In genomic region chr9:137621131-137621757, GRCh38 we compare ENCODE assay signal across 9 cellular contexts. TPM values are rescaled to one million over a fixed set of nuclear protein-coding genes. Genes with fewer than 3 reads are reported as not detected.
DNase-seq lines count a peak whose midpoint lies in the region; ATAC-seq and TF ChIP-seq lines count a peak whose summit lies in the region.
"Had no signal": no experiment of that assay in that cellular context is flagged by ENCODE, and none has a peak within 500 bp of the region (broad histone marks: within the 10 kb centered on the region; RNA-seq: fewer than 3 reads in every experiment).

No MANE protein-coding gene starts in this region.

- H3K27me3 ChIP-seq in PC-3 (ENCODE audit: low read length), result no peaks in the 10 kb centered on the region
- H3K27me3 ChIP-seq: tibial artery had no signal

- no peaks in the 10 kb centered on the region for H3K9me3 Mint-ChIP-seq in activated naive CD4-positive, alpha-beta T cell treated with anti-CD3 and anti-CD28 coated beads for 36 hours
- H3K9me3 Mint-ChIP-seq in endothelial cell (ENCODE audit: unreplicated experiment), result no peaks in the 10 kb centered on the region
- no peaks in the 10 kb centered on the region for H3K9me3 Mint-ChIP-seq in stimulated activated effector memory CD8-positive, alpha-beta T cell treated with anti-CD3 and anti-CD28 coated beads, Interleukin-12 subunit alpha, Interleukin-12 subunit beta, amount 100 ng/mL, for 72 hours

- H3K4me3 ChIP-seq in PC-3 (ENCODE audit: low read length), result no peak overlapping the region
- H3K4me3 ChIP-seq: tibial artery had no signal

- no peak for DNase-seq in activated naive CD4-positive, alpha-beta T cell treated with anti-CD3 and anti-CD28 coated beads for 36 hours
- no peak for DNase-seq in activated naive CD4-positive, alpha-beta T cell treated with Interleukin-2 at 50 U/mL for 16 hours
- peak; percentile 19 for DNase-seq in PC-3
- DNase-seq in endothelial cell (ENCODE audit: low spot score), result no peak
- no peak for DNase-seq in stimulated activated effector memory CD8-positive, alpha-beta T cell treated with anti-CD3 and anti-CD28 coated beads, Interleukin-12 subunit alpha, Interleukin-12 subunit beta, amount 100 ng/mL, for 72 hours (ENCODE audit: low spot score in 2 of 2)
- no peak for DNase-seq in activated gamma-delta T cell (lab: John Stamatoyannopoulos, UW)
- DNase-seq in SIG-M5 (lab: John Stamatoyannopoulos, UW), result no peak
- DNase-seq: tibial artery had no signal

- no peak for ATAC-seq in PC-3
- no peak for ATAC-seq in stimulated activated effector memory CD8-positive, alpha-beta T cell treated with anti-CD3 and anti-CD28 coated beads, Interleukin-12 subunit alpha, Interleukin-12 subunit beta, amount 100 ng/mL, for 72 hours
- no peak for ATAC-seq in GM19467 (IDR thresholded peaks at IDR 0.05; ENCODE audit: unreplicated experiment)

- H3K4me3 Mint-ChIP-seq in activated naive CD4-positive, alpha-beta T cell treated with anti-CD3 and anti-CD28 coated beads for 36 hours, result peak overlapping the region; percentile 27
- peak overlapping the region; percentile 56 for H3K4me3 Mint-ChIP-seq in endothelial cell (ENCODE audit: unreplicated experiment)
- H3K4me3 Mint-ChIP-seq in stimulated activated effector memory CD8-positive, alpha-beta T cell treated with anti-CD3 and anti-CD28 coated beads, Interleukin-12 subunit alpha, Interleukin-12 subunit beta, amount 100 ng/mL, for 72 hours, result peak overlapping the region; percentile 79

- no peaks in the 10 kb centered on the region for H3K9me3 ChIP-seq in PC-3 (ENCODE audit: low read length)
- H3K9me3 ChIP-seq: tibial artery had no signal

- no peaks in the 10 kb centered on the region for H3K9me2 ChIP-seq in PC-3 (replicated peaks; ENCODE audit: low read length)

- no peak overlapping the region for H2AFZ ChIP-seq in PC-3 (ENCODE audit: low read length)

- POLR2A ChIA-PET in PC-3 (lab: Charles Lee; ENCODE audit: unreplicated experiment), result no interaction called here

- H3K36me3 Mint-ChIP-seq in activated naive CD4-positive, alpha-beta T cell treated with anti-CD3 and anti-CD28 coated beads for 36 hours (ENCODE audit: low read depth), result peaks cover 18% of the 10 kb centered on the region
- peaks cover 8% of the 10 kb centered on the region for H3K36me3 Mint-ChIP-seq in endothelial cell (ENCODE audit: low read depth, unreplicated experiment)
- H3K36me3 Mint-ChIP-seq in stimulated activated effector memory CD8-positive, alpha-beta T cell treated with anti-CD3 and anti-CD28 coated beads, Interleukin-12 subunit alpha, Interleukin-12 subunit beta, amount 100 ng/mL, for 72 hours, result peaks cover 62% of the 10 kb centered on the region

- H3K27ac ChIP-seq in PC-3 (ENCODE audit: low read length), result no peak overlapping the region
- H3K27ac ChIP-seq: tibial artery had no signal

- H3K79me2 ChIP-seq in PC-3 (ENCODE audit: low read length), result peaks cover 91% of the 10 kb centered on the region

- no TSS peak for BruUV-seq in PC-3 (replicated peaks; lab: Mats Ljungman, UMichigan)

- 0 out of 2 replicates have a peak, but pooled peaks cover 3% of the 10 kb centered on the region for H4K20me1 ChIP-seq in PC-3 (ENCODE audit: low read length)

- H3K9ac ChIP-seq in PC-3 (ENCODE audit: low read length), result no peak overlapping the region

- H3K4me1 Mint-ChIP-seq in activated naive CD4-positive, alpha-beta T cell treated with anti-CD3 and anti-CD28 coated beads for 36 hours (ENCODE audit: low read depth), result peaks cover 53% of the 10 kb centered on the region
- peaks cover 32% of the 10 kb centered on the region for H3K4me1 Mint-ChIP-seq in endothelial cell (ENCODE audit: unreplicated experiment)
- peaks cover 42% of the 10 kb centered on the region for H3K4me1 Mint-ChIP-seq in stimulated activated effector memory CD8-positive, alpha-beta T cell treated with anti-CD3 and anti-CD28 coated beads, Interleukin-12 subunit alpha, Interleukin-12 subunit beta, amount 100 ng/mL, for 72 hours

- CTCF ChIA-PET in activated naive CD4-positive, alpha-beta T cell treated with anti-CD3 and anti-CD28 coated beads for 36 hours (lab: Charles Lee), result interaction anchor here (0.7 to 1.0 kb wide), 3 partner anchors 7 to 17 kb away, joined by 3 to 5 read pairs (median 4); no protein-coding TSS in a partner anchor
- CTCF ChIA-PET in PC-3 (lab: Charles Lee), result no interaction called here

- H3K27ac Mint-ChIP-seq in activated naive CD4-positive, alpha-beta T cell treated with anti-CD3 and anti-CD28 coated beads for 36 hours, result no peak overlapping the region
- no peak overlapping the region for H3K27ac Mint-ChIP-seq in endothelial cell (ENCODE audit: unreplicated experiment)
- H3K27ac Mint-ChIP-seq in stimulated activated effector memory CD8-positive, alpha-beta T cell treated with anti-CD3 and anti-CD28 coated beads, Interleukin-12 subunit alpha, Interleukin-12 subunit beta, amount 100 ng/mL, for 72 hours, result peak overlapping the region; percentile 63

- no peaks in the 10 kb centered on the region for H3K27me3 Mint-ChIP-seq in activated naive CD4-positive, alpha-beta T cell treated with anti-CD3 and anti-CD28 coated beads for 36 hours (ENCODE audit: low read depth)
- H3K27me3 Mint-ChIP-seq in endothelial cell (ENCODE audit: unreplicated experiment), result peaks cover 8% of the 10 kb centered on the region

- H3K36me3 ChIP-seq in PC-3 (ENCODE audit: low read depth, low read length), result no peaks in the 10 kb centered on the region

- H3K4me2 ChIP-seq in PC-3 (ENCODE audit: low read length), result peak overlapping the region; percentile 96; the same call in 1 of the 2 replicates

- no peaks in the 10 kb centered on the region for H3F3A ChIP-seq in PC-3 (ENCODE audit: low read length, unreplicated experiment)

- TF ChIP-seq CTCF in PC-3 (conservative IDR thresholded peaks at IDR 0.05; ENCODE audit: low read depth, low read length) (peak; percentile 45; the same call in 1 of the 2 replicates), endothelial cell (IDR thresholded peaks at IDR 0.05; ENCODE audit: unreplicated experiment) (peak; percentile 74)

- H3K4me1 ChIP-seq in PC-3 (ENCODE audit: insufficient read depth, low read length), result peaks cover 17% of the 10 kb centered on the region

- intact Hi-C loops in activated naive CD4-positive, alpha-beta T cell treated with anti-CD3 and anti-CD28 coated beads for 36 hours (cut with micrococcal nuclease), result no loop called here
- intact Hi-C loops in PC-3 (cut with micrococcal nuclease), result no loop called here

RNA-seq across cellular contexts. Expression of gene EHMT1, which starts 2.4 kb away (rescaled TPM):
- 10 to 100 TPM; 57.9 to 59.0 TPM for total RNA-seq in activated naive CD4-positive, alpha-beta T cell treated with anti-CD3 and anti-CD28 coated beads for 36 hours
- total RNA-seq in PC-3 (2014; rRNA removed) (42.8 and 76.3 TPM in 2 replicates), endothelial cell (ENCODE audit: unreplicated experiment) (120 TPM)

RNA-seq across cellular contexts. Expression of gene ARRDC1, which starts 15.8 kb away (rescaled TPM):
- 10 to 100 TPM; 19.1 to 21.4 TPM for total RNA-seq in activated naive CD4-positive, alpha-beta T cell treated with anti-CD3 and anti-CD28 coated beads for 36 hours
- total RNA-seq in PC-3 (2014; rRNA removed), result 77.5 and 78.0 TPM in 2 replicates
- 20.3 TPM for total RNA-seq in endothelial cell (ENCODE audit: unreplicated experiment)

RNA-seq across cellular contexts. Expression of gene ZMYND19, which starts 30.9 kb away (rescaled TPM):
- total RNA-seq in activated naive CD4-positive, alpha-beta T cell treated with anti-CD3 and anti-CD28 coated beads for 36 hours, result 10 to 100 TPM; 50.9 to 52.5 TPM
- total RNA-seq in PC-3 (2014; rRNA removed) (39.5 and 42.6 TPM in 2 replicates), endothelial cell (ENCODE audit: unreplicated experiment) (25.6 TPM)

RNA-seq across cellular contexts. Expression of gene DPH7, which starts 42.5 kb away (rescaled TPM):
- 10 to 100 TPM; 32.4 to 36.6 TPM for total RNA-seq in activated naive CD4-positive, alpha-beta T cell treated with anti-CD3 and anti-CD28 coated beads for 36 hours
- 35.1 and 40.9 TPM in 2 replicates for total RNA-seq in PC-3 (2014; rRNA removed)
- total RNA-seq in endothelial cell (ENCODE audit: unreplicated experiment), result 32.2 TPM

Comparison
In these comparisons a context has a peak if more than half of its experiments do, and no peak if none do; other contexts are left out.
1. H3K4me3 Mint-ChIP-seq: peak in every context shown above with its lines; median percentile 79 in stimulated activated effector memory CD8-positive, alpha-beta T cell treated with anti-CD3 and anti-CD28 coated beads, Interleukin-12 subunit alpha, Interleukin-12 subunit beta, amount 100 ng/mL, for 72 hours; 56 in endothelial cell; 27 in activated naive CD4-positive, alpha-beta T cell treated with anti-CD3 and anti-CD28 coated beads for 36 hours.